In the genomic region with DNA sequence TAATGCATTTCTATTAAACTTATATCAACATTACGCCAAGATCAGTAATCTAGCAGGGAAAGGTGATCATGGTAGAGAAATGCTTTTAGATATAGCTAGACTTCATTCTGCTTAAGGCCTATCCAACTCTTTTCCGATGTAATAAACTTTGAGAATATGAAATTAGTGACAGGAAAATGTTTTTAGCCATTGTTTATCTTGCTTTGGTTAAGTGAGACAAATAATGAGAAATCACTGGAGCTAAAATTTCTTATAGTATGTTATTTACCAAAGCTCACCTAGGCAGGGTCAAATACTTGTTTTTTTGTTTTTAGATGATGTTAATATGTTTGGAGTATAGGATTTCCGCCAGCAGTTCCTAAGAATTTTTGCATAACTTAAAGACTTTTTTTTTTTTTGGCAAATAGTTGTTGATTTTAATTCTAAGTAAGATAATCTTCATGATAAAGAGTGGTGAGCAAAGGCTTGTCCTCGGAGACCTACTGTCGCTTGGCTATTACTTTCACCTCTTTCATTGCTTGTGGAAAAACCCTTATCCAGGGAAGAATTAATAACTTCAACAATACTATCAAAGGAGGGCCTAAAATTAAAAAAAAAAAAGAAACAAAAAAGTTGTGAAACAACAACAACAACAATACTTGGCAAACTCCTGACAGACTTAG, we compare ENCODE assay signal across 1 cellular context.
A peak's percentile ranks its signal among the peaks of the same experiment; 100 is the strongest.
TF ChIP-seq lines count a peak whose summit lies in the region.

No MANE protein-coding gene starts in this region.

TF ChIP-seq in H1, 55 proteins besides CTCF, POLR2A, EP300 and RAD21 (continued from another document):
- TF ChIP-seq FOSL1 (IDR thresholded peaks at IDR 0.05; ENCODE audit: insufficient read depth, low read depth, low read length) (no peak), CHD7 (IDR thresholded peaks at IDR 0.05; ENCODE audit: insufficient replicate concordance, low read length) (peak; percentile 93)
TF ChIP-seq in H1: peak in this region for 1.
